In the genomic region with DNA sequence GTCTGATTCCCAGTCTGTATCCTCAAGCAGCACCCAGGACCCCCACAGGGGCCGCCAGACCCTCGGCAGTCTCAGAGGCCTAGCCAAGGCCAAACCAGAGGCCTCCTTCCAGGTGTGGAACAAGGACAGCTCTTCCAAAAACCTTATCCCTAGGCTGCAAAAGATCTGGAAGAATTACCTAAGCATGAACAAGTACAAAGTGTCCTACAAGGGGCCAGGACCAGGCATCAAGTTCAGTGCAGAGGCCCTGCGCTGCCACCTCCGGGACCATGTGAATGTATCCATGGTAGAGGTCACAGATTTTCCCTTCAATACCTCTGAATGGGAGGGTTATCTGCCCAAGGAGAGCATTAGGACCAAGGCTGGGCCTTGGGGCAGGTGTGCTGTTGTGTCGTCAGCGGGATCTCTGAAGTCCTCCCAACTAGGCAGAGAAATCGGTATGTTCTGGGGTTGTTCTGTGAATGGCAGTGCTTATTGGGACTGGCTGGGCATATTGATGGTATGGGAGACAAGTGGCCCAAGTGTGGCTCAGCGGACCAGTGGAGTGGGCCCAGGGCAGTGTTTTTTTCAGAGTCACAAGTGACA, we compare ENCODE assay signal across 2 cellular contexts.
TF ChIP-seq lines count a peak whose summit lies in the region.

No MANE protein-coding gene starts in this region.

TF ChIP-seq in WTC11, 78 proteins besides CTCF, POLR2A, EP300 and RAD21:
- no peak for TF ChIP-seq NR1H2 (CRISPR knock-in tag; IDR thresholded peaks at IDR 0.05)
- TF ChIP-seq, protein P1, sequence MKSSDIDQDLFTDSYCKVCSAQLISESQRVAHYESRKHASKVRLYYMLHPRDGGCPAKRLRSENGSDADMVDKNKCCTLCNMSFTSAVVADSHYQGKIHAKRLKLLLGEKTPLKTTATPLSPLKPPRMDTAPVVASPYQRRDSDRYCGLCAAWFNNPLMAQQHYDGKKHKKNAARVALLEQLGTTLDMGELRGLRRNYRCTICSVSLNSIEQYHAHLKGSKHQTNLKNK (CRISPR knock-in tag; IDR thresholded peaks at IDR 0.05) = no peak
- no peak for TF ChIP-seq ZBTB21 (CRISPR knock-in tag; IDR thresholded peaks at IDR 0.05; ENCODE audit: borderline replicate concordance)
- no peak for TF ChIP-seq TEAD1 (CRISPR knock-in tag; IDR thresholded peaks at IDR 0.05)
- no peak for TF ChIP-seq ZNF423 (CRISPR knock-in tag; IDR thresholded peaks at IDR 0.05)
- no peak for TF ChIP-seq FOXP1 (CRISPR knock-in tag; IDR thresholded peaks at IDR 0.05; ENCODE audit: borderline replicate concordance)
- TF ChIP-seq, protein P2, sequence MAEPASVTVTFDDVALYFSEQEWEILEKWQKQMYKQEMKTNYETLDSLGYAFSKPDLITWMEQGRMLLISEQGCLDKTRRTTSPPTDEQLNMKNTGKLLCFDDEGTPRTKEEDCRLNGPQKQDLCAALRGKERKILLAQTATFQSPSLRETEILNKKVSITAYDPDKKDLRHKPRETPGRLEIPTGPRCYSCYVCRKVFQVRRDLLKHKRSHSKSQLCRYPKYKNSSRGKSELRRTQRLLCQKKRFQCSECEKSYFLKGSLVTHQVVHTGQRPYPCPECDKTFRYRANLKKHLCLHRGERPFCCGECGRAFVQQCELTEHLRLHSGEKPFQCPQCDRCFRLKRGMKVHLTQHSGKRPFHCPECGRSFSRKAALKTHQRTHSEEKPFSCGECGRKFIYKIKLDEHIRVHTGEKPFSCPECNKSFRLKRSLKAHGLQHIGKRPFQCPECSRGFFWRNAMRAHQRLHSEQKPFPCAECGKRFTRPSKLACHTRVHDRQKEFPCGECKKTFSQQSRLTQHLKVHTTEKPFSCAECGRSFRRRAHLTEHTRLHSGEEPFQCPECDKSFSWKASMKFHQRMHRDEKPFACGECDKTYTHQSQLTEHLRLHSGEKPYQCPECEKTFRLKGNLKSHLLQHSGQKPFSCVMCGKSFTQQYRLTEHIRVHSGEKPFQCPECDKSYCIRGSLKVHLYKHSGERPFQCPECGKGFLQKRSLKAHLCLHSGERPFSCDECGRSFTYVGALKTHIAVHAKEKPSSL (CRISPR knock-in tag; conservative IDR thresholded peaks at IDR 0.05) = no peak
- TF ChIP-seq, protein P3, sequence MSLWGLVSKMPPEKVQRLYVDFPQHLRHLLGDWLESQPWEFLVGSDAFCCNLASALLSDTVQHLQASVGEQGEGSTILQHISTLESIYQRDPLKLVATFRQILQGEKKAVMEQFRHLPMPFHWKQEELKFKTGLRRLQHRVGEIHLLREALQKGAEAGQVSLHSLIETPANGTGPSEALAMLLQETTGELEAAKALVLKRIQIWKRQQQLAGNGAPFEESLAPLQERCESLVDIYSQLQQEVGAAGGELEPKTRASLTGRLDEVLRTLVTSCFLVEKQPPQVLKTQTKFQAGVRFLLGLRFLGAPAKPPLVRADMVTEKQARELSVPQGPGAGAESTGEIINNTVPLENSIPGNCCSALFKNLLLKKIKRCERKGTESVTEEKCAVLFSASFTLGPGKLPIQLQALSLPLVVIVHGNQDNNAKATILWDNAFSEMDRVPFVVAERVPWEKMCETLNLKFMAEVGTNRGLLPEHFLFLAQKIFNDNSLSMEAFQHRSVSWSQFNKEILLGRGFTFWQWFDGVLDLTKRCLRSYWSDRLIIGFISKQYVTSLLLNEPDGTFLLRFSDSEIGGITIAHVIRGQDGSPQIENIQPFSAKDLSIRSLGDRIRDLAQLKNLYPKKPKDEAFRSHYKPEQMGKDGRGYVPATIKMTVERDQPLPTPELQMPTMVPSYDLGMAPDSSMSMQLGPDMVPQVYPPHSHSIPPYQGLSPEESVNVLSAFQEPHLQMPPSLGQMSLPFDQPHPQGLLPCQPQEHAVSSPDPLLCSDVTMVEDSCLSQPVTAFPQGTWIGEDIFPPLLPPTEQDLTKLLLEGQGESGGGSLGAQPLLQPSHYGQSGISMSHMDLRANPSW (CRISPR knock-in tag; conservative IDR thresholded peaks at IDR 0.05; ENCODE audit: low read depth) = no peak
- TF ChIP-seq, protein P4, sequence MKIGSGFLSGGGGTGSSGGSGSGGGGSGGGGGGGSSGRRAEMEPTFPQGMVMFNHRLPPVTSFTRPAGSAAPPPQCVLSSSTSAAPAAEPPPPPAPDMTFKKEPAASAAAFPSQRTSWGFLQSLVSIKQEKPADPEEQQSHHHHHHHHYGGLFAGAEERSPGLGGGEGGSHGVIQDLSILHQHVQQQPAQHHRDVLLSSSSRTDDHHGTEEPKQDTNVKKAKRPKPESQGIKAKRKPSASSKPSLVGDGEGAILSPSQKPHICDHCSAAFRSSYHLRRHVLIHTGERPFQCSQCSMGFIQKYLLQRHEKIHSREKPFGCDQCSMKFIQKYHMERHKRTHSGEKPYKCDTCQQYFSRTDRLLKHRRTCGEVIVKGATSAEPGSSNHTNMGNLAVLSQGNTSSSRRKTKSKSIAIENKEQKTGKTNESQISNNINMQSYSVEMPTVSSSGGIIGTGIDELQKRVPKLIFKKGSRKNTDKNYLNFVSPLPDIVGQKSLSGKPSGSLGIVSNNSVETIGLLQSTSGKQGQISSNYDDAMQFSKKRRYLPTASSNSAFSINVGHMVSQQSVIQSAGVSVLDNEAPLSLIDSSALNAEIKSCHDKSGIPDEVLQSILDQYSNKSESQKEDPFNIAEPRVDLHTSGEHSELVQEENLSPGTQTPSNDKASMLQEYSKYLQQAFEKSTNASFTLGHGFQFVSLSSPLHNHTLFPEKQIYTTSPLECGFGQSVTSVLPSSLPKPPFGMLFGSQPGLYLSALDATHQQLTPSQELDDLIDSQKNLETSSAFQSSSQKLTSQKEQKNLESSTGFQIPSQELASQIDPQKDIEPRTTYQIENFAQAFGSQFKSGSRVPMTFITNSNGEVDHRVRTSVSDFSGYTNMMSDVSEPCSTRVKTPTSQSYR (CRISPR knock-in tag; IDR thresholded peaks at IDR 0.05) = no peak
- TF ChIP-seq ZNF232 (CRISPR knock-in tag; IDR thresholded peaks at IDR 0.05) = no peak
- TF ChIP-seq CREB1 (CRISPR knock-in tag; IDR thresholded peaks at IDR 0.05) = no peak
- TF ChIP-seq RORB (CRISPR knock-in tag; IDR thresholded peaks at IDR 0.05) = no peak
- TF ChIP-seq ZNF416 (CRISPR knock-in tag; IDR thresholded peaks at IDR 0.05) = no peak
- TF ChIP-seq GABPB1 (CRISPR knock-in tag; IDR thresholded peaks at IDR 0.05) = no peak
- no peak for TF ChIP-seq ZNF671 (CRISPR knock-in tag; IDR thresholded peaks at IDR 0.05)
TF ChIP-seq in WTC11: peak in this region for 0.

TF ChIP-seq in endothelial cell of umbilical vein, 7 proteins besides CTCF, POLR2A, EP300 and RAD21:
- no peak for TF ChIP-seq MYC (IDR thresholded peaks at IDR 0.05; ENCODE audit: low read depth, low read length)
- TF ChIP-seq, protein P5, sequence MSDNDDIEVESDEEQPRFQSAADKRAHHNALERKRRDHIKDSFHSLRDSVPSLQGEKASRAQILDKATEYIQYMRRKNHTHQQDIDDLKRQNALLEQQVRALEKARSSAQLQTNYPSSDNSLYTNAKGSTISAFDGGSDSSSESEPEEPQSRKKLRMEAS (IDR thresholded peaks at IDR 0.05; ENCODE audit: insufficient read depth, insufficient read length) = no peak
- TF ChIP-seq POLR2AphosphoS5 (IDR thresholded peaks at IDR 0.05; ENCODE audit: insufficient read depth, low read depth, low read length) = no peak
- TF ChIP-seq FOS (IDR thresholded peaks at IDR 0.05; ENCODE audit: borderline replicate concordance, insufficient read depth, low read length) = no peak
- TF ChIP-seq EZH2 (IDR thresholded peaks at IDR 0.05; ENCODE audit: borderline replicate concordance, low read depth, low read length, severe bottlenecking) = no peak
- TF ChIP-seq JUN (IDR thresholded peaks at IDR 0.05; ENCODE audit: borderline replicate concordance, insufficient read depth, insufficient read length, low read depth) = no peak
- TF ChIP-seq GATA2 (IDR thresholded peaks at IDR 0.05; ENCODE audit: insufficient read depth, insufficient read length, low read depth, low read length) = no peak
